20 cellular contexts compared by ENCODE assay signal in the genomic region with DNA sequence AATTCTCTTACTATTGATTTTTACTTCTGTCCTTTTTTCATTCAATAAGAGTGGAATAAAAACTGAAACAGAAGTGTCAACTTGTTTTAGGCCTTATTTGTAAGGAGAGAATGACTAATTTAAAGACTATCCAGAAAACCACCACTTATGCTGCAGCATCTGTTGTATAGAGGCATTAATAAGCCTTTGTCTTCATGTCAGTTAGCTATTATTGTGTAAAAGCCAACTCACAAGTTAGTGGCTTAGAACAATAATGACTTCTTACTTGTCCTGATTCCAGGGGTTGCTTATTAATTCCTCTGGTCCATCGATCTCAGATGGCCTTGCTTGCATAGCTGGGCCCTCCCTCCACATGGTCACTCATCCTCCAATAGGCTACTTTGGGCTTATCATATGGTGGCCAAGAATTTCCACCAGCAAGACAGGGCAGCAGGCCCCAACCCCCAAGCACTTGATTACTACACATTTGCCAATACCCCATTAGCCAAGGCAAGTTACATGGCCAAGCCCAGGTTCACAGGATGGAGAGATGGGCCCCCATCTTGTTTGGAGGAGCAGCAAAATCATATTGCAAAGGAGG. TPM values are rescaled to one million over a fixed set of nuclear protein-coding genes. Genes with fewer than 3 reads are reported as not detected.
A peak's percentile ranks its signal among the peaks of the same experiment; 100 is the strongest.
DNase-seq lines count a peak whose midpoint lies in the region; ATAC-seq, FAIRE-seq and TF ChIP-seq lines count a peak whose summit lies in the region.
"Had no signal": no experiment of that assay in that cellular context is flagged by ENCODE, and none has a peak within 500 bp of the region (broad histone marks: within the 10 kb centered on the region; RNA-seq: fewer than 3 reads in every experiment).

No MANE protein-coding gene starts in this region.

- H3K4me1 ChIP-seq in SK-N-SH (ENCODE audit: control insufficient read depth in 1 of 2, insufficient read depth in 2 of 2, low read depth in 1 of 2, low read length in 1 of 2), result peaks cover 4 to 7% of the 10 kb centered on the region in 2 experiments; a peak in 2 of 4 replicates
- H3K4me1 ChIP-seq in astrocyte (ENCODE audit: insufficient read depth, low read length), result peaks cover 8% of the 10 kb centered on the region
- H3K4me1 ChIP-seq in tibial nerve, result peaks cover 0 to 33% (median 6%) of the 10 kb centered on the region in 4 donors
- H3K4me1 ChIP-seq: neural progenitor cell had no signal

- no peaks in the 10 kb centered on the region for H3F3A ChIP-seq in SK-N-SH (replicated peaks; ENCODE audit: insufficient read depth)

- TF ChIP-seq EP300 in SK-N-SH (IDR thresholded peaks at IDR 0.05; ENCODE audit: borderline replicate concordance in 1 of 2, low read depth in 1 of 2, low read length in 1 of 2) (no peak), tibial nerve (IDR thresholded peaks at IDR 0.05) (no peak)

- TF ChIP-seq RAD21 in SK-N-SH (IDR thresholded peaks at IDR 0.05; ENCODE audit: low read length), result no peak

- H3K36me3 ChIP-seq in SK-N-SH (replicated peaks in 1 of 2; ENCODE audit: control insufficient read depth in 1 of 2, insufficient read depth in 2 of 2, low read length in 1 of 2) (no peaks in the 10 kb centered on the region), astrocyte (ENCODE audit: insufficient read depth, low read length) (no peaks in the 10 kb centered on the region), tibial nerve (no peaks in the 10 kb centered on the region)
- H3K36me3 ChIP-seq: esophagus muscularis mucosa, neural progenitor cell, WERI-Rb-1 had no signal

- H3K27me3 Mint-ChIP-seq in astrocyte (ENCODE audit: low read depth, unreplicated experiment), result peaks cover 7% of the 10 kb centered on the region

- H3K9me3 Mint-ChIP-seq in astrocyte (ENCODE audit: unreplicated experiment), result no peaks in the 10 kb centered on the region

- H3K36me3 Mint-ChIP-seq in astrocyte (ENCODE audit: low read depth, unreplicated experiment), result no peaks in the 10 kb centered on the region
- H3K36me3 Mint-ChIP-seq: neural progenitor cell had no signal

- H3K4me3 ChIP-seq in SK-N-SH (ENCODE audit: low read depth in 2 of 2, low read length in 1 of 2), result no peak overlapping the region
- H3K4me3 ChIP-seq in astrocyte (ENCODE audit: insufficient read depth, low read depth, low read length), result no peak overlapping the region
- H3K4me3 ChIP-seq in tibial nerve, result no peak overlapping the region
- H3K4me3 ChIP-seq: esophagus muscularis mucosa, neural progenitor cell had no signal

- H3K9me3 ChIP-seq in SK-N-SH, result no peaks in the 10 kb centered on the region
- no peaks in the 10 kb centered on the region for H3K9me3 ChIP-seq in astrocyte (ENCODE audit: insufficient read depth, low read depth, low read length)
- peaks cover 0 to 2% (median 0%) of the 10 kb centered on the region in 4 donors for H3K9me3 ChIP-seq in tibial nerve
- H3K9me3 ChIP-seq: esophagus muscularis mucosa had no signal

- H3K79me2 ChIP-seq in SK-N-SH (ENCODE audit: insufficient read depth) (no peaks in the 10 kb centered on the region), astrocyte (ENCODE audit: insufficient read depth, low read length) (no peaks in the 10 kb centered on the region)

- H3K9ac ChIP-seq in SK-N-SH, result no peak overlapping the region
- no peak overlapping the region for H3K9ac ChIP-seq in astrocyte (ENCODE audit: low read length)
- H3K9ac ChIP-seq: neural progenitor cell had no signal

- no peak for TF ChIP-seq POLR2A in tibial nerve (IDR thresholded peaks at IDR 0.05)

- H3K4me2 ChIP-seq in SK-N-SH, result no peak overlapping the region
- no peak overlapping the region for H3K4me2 ChIP-seq in astrocyte (ENCODE audit: low read length)
- H3K4me2 ChIP-seq: neural progenitor cell had no signal

- H3K27ac ChIP-seq in SK-N-SH (ENCODE audit: low read depth in 2 of 2, low read length in 1 of 2), result no peak overlapping the region
- H3K27ac ChIP-seq in astrocyte (ENCODE audit: low read depth, low read length), result no peak overlapping the region
- peak overlapping the region; percentile 25 to 78 (median 57) for H3K27ac ChIP-seq in tibial nerve
- H3K27ac ChIP-seq: 22Rv1, esophagus muscularis mucosa, neural progenitor cell, WERI-Rb-1 had no signal

- POLR2A ChIA-PET in SK-N-SH (lab: Yijun Ruan, JAX), result no interaction called here

- peaks cover 6% of the 10 kb centered on the region for H3K4me1 Mint-ChIP-seq in astrocyte (ENCODE audit: low read depth, unreplicated experiment)

- ATAC-seq in SK-N-SH treated with all-trans-retinoic acid at 6 μM for 48 hours, result no peak
- ATAC-seq: left lobe of liver had no signal

- H2AFZ ChIP-seq in SK-N-SH (ENCODE audit: low read depth), result no peak overlapping the region
- H2AFZ ChIP-seq in astrocyte (ENCODE audit: low read depth, low read length), result no peak overlapping the region
- H2AFZ ChIP-seq: neural progenitor cell had no signal

- no peaks in the 10 kb centered on the region for H3K27me3 ChIP-seq in SK-N-SH (ENCODE audit: insufficient read depth)
- no peaks in the 10 kb centered on the region for H3K27me3 ChIP-seq in astrocyte (ENCODE audit: insufficient read depth, low read length)
- no peaks in the 10 kb centered on the region for H3K27me3 ChIP-seq in tibial nerve
- H3K27me3 ChIP-seq: esophagus muscularis mucosa, neural progenitor cell had no signal

- H3K27ac Mint-ChIP-seq in astrocyte (ENCODE audit: unreplicated experiment), result no peak overlapping the region
- H3K27ac Mint-ChIP-seq: neural progenitor cell had no signal

- no peak for TF ChIP-seq CTCF in SK-N-SH (IDR thresholded peaks at IDR 0.05)
- TF ChIP-seq CTCF in astrocyte (IDR thresholded peaks at IDR 0.05; ENCODE audit: insufficient read depth, low read depth, low read length), result no peak
- no peak for TF ChIP-seq CTCF in tibial nerve (IDR thresholded peaks at IDR 0.05)

- H4K20me1 ChIP-seq in SK-N-SH (ENCODE audit: insufficient read depth) (no peaks in the 10 kb centered on the region), astrocyte (ENCODE audit: insufficient read depth, low read length) (no peaks in the 10 kb centered on the region)

- DNase-seq in SK-N-SH (no peak), astrocyte (ENCODE audit: low read depth) (peak; percentile 93), glomerular visceral epithelial cell (ENCODE audit: extremely low spot score) (peak; percentile 35), tibial nerve (ENCODE audit: low spot score in 2 of 2) (no peak), NCI-H69 (lab: John Stamatoyannopoulos, UW) (no peak), LoVo (ENCODE audit: low spot score) (no peak)
- DNase-seq in stimulated activated CD4-positive, alpha-beta T cell treated with anti-CD3 and anti-CD28 coated beads, Interleukin-12 subunit alpha, Interleukin-12 subunit beta, amount 100 ng/mL, for 4 hours, result no peak
- DNase-seq: activated CD4-positive, alpha-beta T cell treated with anti-CD3 and anti-CD28 coated beads, Interleukin-2, amount 50 U/mL, for 4 hours; activated gamma-delta T cell treated with Interleukin-2 at 50 U/mL for 16 hours; cerebellar nuclear complex; KG1; NCI-H2029; stimulated activated CD4-positive, alpha-beta T cell treated with anti-CD3 and anti-CD28 coated beads, Interleukin-4, amount 100 ng/mL, for 4 hours; WERI-Rb-1 had no signal

- WGBS in SK-N-SH (ENCODE audit: low lambda C conversion rate), result 78% methylated on average over 1 of the region's 1 CpG
- WGBS in tibial nerve, 2 donors, result 29 to 46% methylated on average over 1 of the region's 1 CpG

- H3K9me2 ChIP-seq in SK-N-SH, result no peaks in the 10 kb centered on the region

- no peak overlapping the region for H3K4me3 Mint-ChIP-seq in astrocyte (ENCODE audit: unreplicated experiment)
- H3K4me3 Mint-ChIP-seq: neural progenitor cell had no signal

- CTCF ChIA-PET in SK-N-SH (lab: Yijun Ruan, JAX), result interaction anchor here (1.0 to 9.3 kb wide), 8 partner anchors 12 to 657 kb away, joined by 3 to 145 read pairs (median 32); no protein-coding TSS in a partner anchor

- no peak for FAIRE-seq in astrocyte (lab: Jason Lieb, UNC)

TF ChIP-seq in SK-N-SH, 30 proteins besides CTCF, POLR2A, EP300 and RAD21 (continues in another document):
- TF ChIP-seq, protein P1, sequence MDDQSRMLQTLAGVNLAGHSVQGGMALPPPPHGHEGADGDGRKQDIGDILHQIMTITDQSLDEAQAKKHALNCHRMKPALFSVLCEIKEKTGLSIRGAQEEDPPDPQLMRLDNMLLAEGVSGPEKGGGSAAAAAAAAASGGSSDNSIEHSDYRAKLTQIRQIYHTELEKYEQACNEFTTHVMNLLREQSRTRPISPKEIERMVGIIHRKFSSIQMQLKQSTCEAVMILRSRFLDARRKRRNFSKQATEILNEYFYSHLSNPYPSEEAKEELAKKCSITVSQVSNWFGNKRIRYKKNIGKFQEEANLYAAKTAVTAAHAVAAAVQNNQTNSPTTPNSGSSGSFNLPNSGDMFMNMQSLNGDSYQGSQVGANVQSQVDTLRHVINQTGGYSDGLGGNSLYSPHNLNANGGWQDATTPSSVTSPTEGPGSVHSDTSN (IDR thresholded peaks at IDR 0.05), result 0 out of 2 replicates have a peak, but pooled peaks have one; percentile 6
- no peak for TF ChIP-seq FOXJ3 (CRISPR knock-in tag; IDR thresholded peaks at IDR 0.05)

TF ChIP-seq in SK-N-SH treated with all-trans-retinoic acid at 6 μM for 48 hours, 23 proteins besides CTCF, POLR2A, EP300 and RAD21 (continues in another document):
- TF ChIP-seq ZFP3 (CRISPR knock-in tag; IDR thresholded peaks at IDR 0.05), result no peak
- TF ChIP-seq ZNF565 (CRISPR knock-in tag; conservative IDR thresholded peaks at IDR 0.05; ENCODE audit: low read depth), result no peak
- TF ChIP-seq RARB (CRISPR knock-in tag; IDR thresholded peaks at IDR 0.05), result no peak
- TF ChIP-seq ZNF70 (CRISPR knock-in tag; IDR thresholded peaks at IDR 0.05), result no peak
- no peak for TF ChIP-seq ARNTL (CRISPR knock-in tag; IDR thresholded peaks at IDR 0.05; ENCODE audit: borderline replicate concordance, low read depth)
- no peak for TF ChIP-seq TCF4 (CRISPR knock-in tag; IDR thresholded peaks at IDR 0.05; ENCODE audit: borderline replicate concordance)
- TF ChIP-seq GLIS3 (CRISPR knock-in tag; IDR thresholded peaks at IDR 0.05), result no peak
- no peak for TF ChIP-seq ESRRG (CRISPR knock-in tag; IDR thresholded peaks at IDR 0.05)
- TF ChIP-seq, protein P2, sequence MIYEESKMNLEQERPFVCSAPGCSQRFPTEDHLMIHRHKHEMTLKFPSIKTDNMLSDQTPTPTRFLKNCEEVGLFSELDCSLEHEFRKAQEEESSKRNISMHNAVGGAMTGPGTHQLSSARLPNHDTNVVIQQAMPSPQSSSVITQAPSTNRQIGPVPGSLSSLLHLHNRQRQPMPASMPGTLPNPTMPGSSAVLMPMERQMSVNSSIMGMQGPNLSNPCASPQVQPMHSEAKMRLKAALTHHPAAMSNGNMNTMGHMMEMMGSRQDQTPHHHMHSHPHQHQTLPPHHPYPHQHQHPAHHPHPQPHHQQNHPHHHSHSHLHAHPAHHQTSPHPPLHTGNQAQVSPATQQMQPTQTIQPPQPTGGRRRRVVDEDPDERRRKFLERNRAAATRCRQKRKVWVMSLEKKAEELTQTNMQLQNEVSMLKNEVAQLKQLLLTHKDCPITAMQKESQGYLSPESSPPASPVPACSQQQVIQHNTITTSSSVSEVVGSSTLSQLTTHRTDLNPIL (CRISPR knock-in tag; IDR thresholded peaks at IDR 0.05; ENCODE audit: low read depth), result no peak
- no peak for TF ChIP-seq ZFP30 (CRISPR knock-in tag; IDR thresholded peaks at IDR 0.05)

RNA-seq across cellular contexts. Expression of a gene that starts 44.5 kb away (rescaled TPM):
- 0.18 and 0.20 TPM in 2 replicates for polyA plus RNA-seq in SK-N-SH (2012; rRNA removed)
- 0.22 and 0.26 TPM in 2 replicates for polyA plus RNA-seq in SK-N-SH (2012; cell fraction: cytosol; rRNA removed)
- 0.25 and 0.66 TPM in 2 replicates for polyA plus RNA-seq in SK-N-SH (2012; cell fraction: nucleus; rRNA removed)
- total RNA-seq in astrocyte, result 0.25 and 0.34 TPM in 2 replicates
- total RNA-seq in tibial nerve, result 10 to 100 TPM in 3 of 4 donors, 1 to 10 TPM in 1; 9.6 to 35.2 (median 14.8) TPM
- total RNA-seq: HT-29 had no signal

Comparison
In these comparisons a context has a peak if more than half of its experiments do, and no peak if none do; other contexts are left out.
1. DNase-seq: peak in astrocyte (single experiment) and glomerular visceral epithelial cell (single experiment); none in SK-N-SH (single experiment), tibial nerve (0 of 2), stimulated activated CD4-positive, alpha-beta T cell treated with anti-CD3 and anti-CD28 coated beads, Interleukin-12 subunit alpha, Interleukin-12 subunit beta, amount 100 ng/mL, for 4 hours (single experiment), NCI-H69 (single experiment) and LoVo (single experiment).
2. H3K27ac ChIP-seq: peak in tibial nerve (4 of 4); none in SK-N-SH (0 of 2) and astrocyte (single experiment).